In the genomic region with DNA sequence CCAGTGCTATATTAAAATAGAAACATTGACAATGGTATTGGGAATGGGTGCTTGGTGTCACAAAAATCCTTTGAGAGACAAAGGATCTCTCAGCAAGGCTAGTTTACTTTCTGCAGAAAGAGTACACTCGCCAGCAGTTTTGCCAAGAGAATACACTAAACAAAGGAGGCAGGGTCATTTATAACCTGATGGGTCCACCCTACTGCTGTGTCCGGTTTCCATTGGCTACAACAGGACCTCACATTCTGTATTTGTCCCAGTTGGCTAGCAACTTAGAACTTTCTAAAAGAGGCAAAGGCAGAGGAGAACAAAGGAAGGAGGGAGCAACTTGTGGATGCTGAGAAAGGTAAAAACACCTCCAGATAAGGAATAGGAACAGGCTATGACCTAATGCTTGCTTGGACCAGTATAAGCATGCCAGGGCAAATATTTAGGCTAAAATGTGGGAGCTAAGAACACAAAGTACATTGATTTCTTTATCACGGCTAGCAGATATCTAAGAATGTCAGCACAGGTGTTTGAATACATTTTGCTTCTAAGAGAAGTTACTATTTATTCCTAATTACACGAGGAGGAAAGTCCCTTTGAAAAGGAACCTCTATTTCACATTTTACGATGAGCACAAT, we compare ENCODE assay signal across 8 cellular contexts. TPM values are rescaled to one million over a fixed set of nuclear protein-coding genes. Genes with fewer than 3 reads are reported as not detected.
DNase-seq lines count a peak whose midpoint lies in the region; ATAC-seq, FAIRE-seq and TF ChIP-seq lines count a peak whose summit lies in the region.
"Not testable (repeated sequence)": the region's sequence is repeated elsewhere in the genome, so short reads cannot be mapped to it uniquely, and the experiment has no call there.
"Had no signal": no experiment of that assay in that cellular context is flagged by ENCODE, and none has a peak within 500 bp of the region (broad histone marks: within the 10 kb centered on the region; RNA-seq: fewer than 3 reads in every experiment).

No MANE protein-coding gene starts in this region.

- not testable (repeated sequence) for H3K4me3 Mint-ChIP-seq in endodermal cell; progenitor cell of endocrine pancreas (ENCODE audit: low read depth)
- peak overlapping the region; percentile 11 for H3K4me3 Mint-ChIP-seq in endothelial cell (ENCODE audit: unreplicated experiment)

- TF ChIP-seq CTCF in body of pancreas (IDR thresholded peaks at IDR 0.05); bronchial epithelial cell (IDR thresholded peaks at IDR 0.05; ENCODE audit: insufficient read depth, low read length, severe bottlenecking); endodermal cell (conservative IDR thresholded peaks at IDR 0.05); endothelial cell (IDR thresholded peaks at IDR 0.05; ENCODE audit: unreplicated experiment); pancreas (IDR thresholded peaks at IDR 0.05); progenitor cell of endocrine pancreas (IDR thresholded peaks at IDR 0.05; ENCODE audit: unreplicated experiment); smooth muscle cell (IDR thresholded peaks at IDR 0.05; ENCODE audit: borderline replicate concordance, insufficient read depth, poor library complexity, severe bottlenecking): not testable (repeated sequence)

- H3K36me3 Mint-ChIP-seq in endodermal cell (ENCODE audit: low read depth) (peaks cover 56% of the 10 kb centered on the region), endothelial cell (ENCODE audit: low read depth, unreplicated experiment) (peaks cover 16% of the 10 kb centered on the region), progenitor cell of endocrine pancreas (ENCODE audit: insufficient read depth) (peaks cover 46% of the 10 kb centered on the region)

- not testable (repeated sequence) for H2AFZ ChIP-seq in smooth muscle cell (ENCODE audit: low read depth)

- not testable (repeated sequence) for H3K27me3 Mint-ChIP-seq in endodermal cell (ENCODE audit: insufficient read depth); endothelial cell (ENCODE audit: unreplicated experiment); progenitor cell of endocrine pancreas

- not testable (repeated sequence) for H4K20me1 ChIP-seq in smooth muscle cell (ENCODE audit: low read depth)

- intact Hi-C loops in body of pancreas (cut with DNase I); pancreas (cut with DNase I): not testable (repeated sequence)

- not testable (repeated sequence) for H3K9ac ChIP-seq in endodermal cell (ENCODE audit: extremely low read depth, low read length, poor library complexity, severe bottlenecking); smooth muscle cell (ENCODE audit: low read depth)

- TF ChIP-seq POLR2A in body of pancreas (IDR thresholded peaks at IDR 0.05), result peak in 2 of 3 donors; percentile 39 to 43

- H3K27me3 ChIP-seq in body of pancreas; bronchial epithelial cell (ENCODE audit: control insufficient read depth, insufficient read depth, low read length); endodermal cell (ENCODE audit: control insufficient read depth, insufficient read depth, low read length, poor library complexity, severe bottlenecking); pancreas; smooth muscle cell (ENCODE audit: low read depth): not testable (repeated sequence)

- H3K4me1 ChIP-seq in body of pancreas, result peaks cover 26% of the 10 kb centered on the region
- H3K4me1 ChIP-seq in endodermal cell (ENCODE audit: control insufficient read depth, insufficient read depth, low read length); pancreas; smooth muscle cell (ENCODE audit: low read depth): not testable (repeated sequence)

- H3K36me3 ChIP-seq in body of pancreas (replicated peaks in 1 of 2; ENCODE audit: insufficient read depth in 1 of 2, low read depth in 2 of 2); bronchial epithelial cell (ENCODE audit: control insufficient read depth, insufficient read depth, low read length); pancreas; smooth muscle cell (ENCODE audit: low read depth): not testable (repeated sequence)
- peaks cover 81% of the 10 kb centered on the region for H3K36me3 ChIP-seq in endodermal cell (ENCODE audit: control insufficient read depth, insufficient read depth, low read length)

- H3K27ac Mint-ChIP-seq in endodermal cell (peak overlapping the region; percentile 27), progenitor cell of endocrine pancreas (peak overlapping the region; percentile 87)
- not testable (repeated sequence) for H3K27ac Mint-ChIP-seq in endothelial cell (ENCODE audit: unreplicated experiment)

- not testable (repeated sequence) for FAIRE-seq in bronchial epithelial cell (lab: Jason Lieb, UNC); pancreas (lab: Jason Lieb, UNC)

- not testable (repeated sequence) for H3K9me3 ChIP-seq in body of pancreas; endodermal cell (ENCODE audit: control insufficient read depth, low read length); pancreas; smooth muscle cell (replicated peaks; ENCODE audit: low read depth)

- H3F3A ChIP-seq in smooth muscle cell (ENCODE audit: low read depth), result peaks cover 13% of the 10 kb centered on the region

- 33 to 34% methylated on average over 5 of the region's 5 CpGs for WGBS in body of pancreas, 2 donors
- 93 to 100% methylated on average over 3 to 5 of the region's 5 CpGs for WGBS in endodermal cell (ENCODE audit: insufficient coverage in 1 of 2, insufficient read length in 1 of 2), 2 experiments
- 38 to 43% methylated on average over 5 of the region's 5 CpGs for WGBS in pancreas, 2 donors
- 93% methylated on average over 5 of the region's 5 CpGs for whole genome bisulfite sequencing in smooth muscle cell (ENCODE audit: low lambda C conversion rate)

- H3K4me1 Mint-ChIP-seq in endodermal cell; endothelial cell (ENCODE audit: unreplicated experiment); progenitor cell of endocrine pancreas (ENCODE audit: low read depth): not testable (repeated sequence)

- H3K4me2 ChIP-seq in smooth muscle cell, result peak overlapping the region; percentile 26

- H3K27ac ChIP-seq in body of pancreas, result peak overlapping the region in 3 of 4 donors; percentile 53 to 75 (median 63)
- H3K27ac ChIP-seq in endodermal cell (ENCODE audit: low read depth, low read length), result not testable (repeated sequence)
- peak overlapping the region in 2 of 4 donors; percentile 26 to 31 for H3K27ac ChIP-seq in pancreas
- peak overlapping the region; percentile 82 for H3K27ac ChIP-seq in smooth muscle cell (ENCODE audit: low read depth)

- peaks cover 27% of the 10 kb centered on the region for H3K79me2 ChIP-seq in smooth muscle cell (ENCODE audit: low read depth)

- H3K9me3 Mint-ChIP-seq in endodermal cell; endothelial cell (ENCODE audit: unreplicated experiment); progenitor cell of endocrine pancreas (ENCODE audit: low read depth): not testable (repeated sequence)

- not testable (repeated sequence) for H3K4me3 ChIP-seq in body of pancreas; bronchial epithelial cell (ENCODE audit: low read depth, low read length); endodermal cell (ENCODE audit: low read length); pancreas; smooth muscle cell

- ATAC-seq in body of pancreas, result peak; percentile 48
- peak; percentile 46 to 72 (median 56) for ATAC-seq in pancreas

- DNase-seq in body of pancreas, result peak; percentile 34 to 80 (median 60)
- DNase-seq in bronchial epithelial cell (ENCODE audit: low read depth), result peak; percentile 5
- not testable (repeated sequence) for DNase-seq in endodermal cell; endothelial cell (ENCODE audit: low spot score); progenitor cell of endocrine pancreas (ENCODE audit: low spot score, unreplicated experiment); smooth muscle cell (lab: John Stamatoyannopoulos, UW; ENCODE audit: unreplicated experiment)
- peak in 1 of 6 donors; percentile 33 for DNase-seq in pancreas

RNA-seq across cellular contexts. Expression of a gene that starts 13.4 kb away (rescaled TPM):
- 10 to 100 TPM in 1 of 2 donors, 1 to 10 TPM in 1; 9.2 to 15.3 TPM for total RNA-seq in body of pancreas
- total RNA-seq in bronchial epithelial cell, result 1.3 and 3.6 TPM in 2 replicates
- 10 to 100 TPM; 22.6 to 27.8 TPM for total RNA-seq in endodermal cell
- polyA plus RNA-seq in endodermal cell (2013, experiment 1 of 2), result 18.9 TPM
- 22.2 TPM for polyA plus RNA-seq in endodermal cell (2013, experiment 2 of 2)
- 19.8 TPM for total RNA-seq in endothelial cell (ENCODE audit: unreplicated experiment)
- total RNA-seq in pancreas, result 1 to 10 TPM; 3.8 to 7.8 (median 5.9) TPM
- polyA plus RNA-seq in pancreas, result 1 to 10 TPM; 6.9 to 7.3 TPM
- 25.4 and 26.8 TPM in 2 replicates for total RNA-seq in progenitor cell of endocrine pancreas
- 14.7 and 16.3 TPM in 2 replicates for total RNA-seq in smooth muscle cell
- polyA plus RNA-seq in smooth muscle cell, result 7.1 and 7.9 TPM in 2 replicates
- total RNA-seq: Caco-2 had no signal
